In genomic region chr1:42040159-42040558, GRCh38 we compare ENCODE assay signal across 19 cellular contexts.
DNase-seq lines count a peak whose midpoint lies in the region; ATAC-seq, FAIRE-seq and TF ChIP-seq lines count a peak whose summit lies in the region.
"Had no signal": no experiment of that assay in that cellular context is flagged by ENCODE, and none has a peak within 500 bp of the region (broad histone marks: within the 10 kb centered on the region; RNA-seq: fewer than 3 reads in every experiment).

No MANE protein-coding gene starts in this region.

- DNase-seq in left ventricle myocardium superior, result peak; percentile 20
- DNase-seq in right cardiac atrium, result no peak
- DNase-seq in DMS79 treated with DMSO at 0.1 percent for 48 hours (lab: John Stamatoyannopoulos, UW), result peak; percentile 32
- peak; percentile 85 to 94 (median 90) for DNase-seq in pancreas
- DNase-seq in middle frontal gyrus (ENCODE audit: extremely low spot score, low spot score), result no peak
- DNase-seq: Caco-2; CD4-positive, alpha-beta T cell; CD8-positive, alpha-beta memory T cell; DMS153; GM23248; H9 had no signal

- intact Hi-C loops in left ventricle myocardium superior (cut with micrococcal nuclease) (no loop called here), right cardiac atrium (cut with DNase I) (no loop called here), pancreas (cut with DNase I) (no loop called here)

- H3K4me1 ChIP-seq in right cardiac atrium (ENCODE audit: control insufficient read depth, insufficient read depth, low read length) (no peaks in the 10 kb centered on the region), pancreas (peaks cover 10 to 15% (median 11%) of the 10 kb centered on the region in 3 donors)
- H3K4me1 ChIP-seq: Caco-2 had no signal

- TF ChIP-seq CTCF in pancreas (IDR thresholded peaks at IDR 0.05), result no peak

- H3K27ac ChIP-seq in right cardiac atrium (ENCODE audit: low read length) (no peak overlapping the region), pancreas (peak overlapping the region; percentile 43 to 61 (median 54))
- H3K27ac ChIP-seq: BLaER1, C4-2B, GM23248 had no signal

- WGBS in right cardiac atrium, result 92% methylated on average over 14 of the region's 14 CpGs
- whole genome bisulfite sequencing in pancreas, 2 donors, result 36 to 50% methylated on average over 14 of the region's 14 CpGs

- no peak for FAIRE-seq in pancreas (lab: Jason Lieb, UNC)
- FAIRE-seq: G401.6, GM12892, H1 had no signal

- no peak overlapping the region for H3K4me3 ChIP-seq in right cardiac atrium (ENCODE audit: low read length)
- H3K4me3 ChIP-seq in pancreas, result no peak overlapping the region
- H3K4me3 ChIP-seq: BLaER1, GM23248 had no signal

- ATAC-seq in left ventricle myocardium superior (no peak), right cardiac atrium (no peak), pancreas (peak; percentile 60 to 75 (median 69)), GM21526 (IDR thresholded peaks at IDR 0.05; ENCODE audit: low FRiP score, unreplicated experiment) (no peak), HG02840 (IDR thresholded peaks at IDR 0.05; ENCODE audit: low FRiP score, unreplicated experiment) (no peak)
- ATAC-seq: HCT116 had no signal

- H3K36me3 ChIP-seq in pancreas, result no peaks in the 10 kb centered on the region
- H3K36me3 ChIP-seq: BLaER1 had no signal

- H3K27me3 ChIP-seq in right cardiac atrium (ENCODE audit: control insufficient read depth, insufficient read depth), result no peaks in the 10 kb centered on the region
- no peaks in the 10 kb centered on the region for H3K27me3 ChIP-seq in pancreas
- H3K27me3 ChIP-seq: BLaER1 had no signal

- H3K9me3 ChIP-seq in right cardiac atrium (ENCODE audit: control insufficient read depth, low read length) (no peaks in the 10 kb centered on the region), pancreas (no peaks in the 10 kb centered on the region)
- H3K9me3 ChIP-seq: BLaER1, Caco-2 had no signal

Comparison
In these comparisons a context has a peak if more than half of its experiments do, and no peak if none do; other contexts are left out.
1. DNase-seq: peak in left ventricle myocardium superior (single experiment), DMS79 treated with DMSO at 0.1 percent for 48 hours (single experiment) and pancreas (6 of 6); none in right cardiac atrium (0 of 3) and middle frontal gyrus (single experiment).
2. ATAC-seq: peak in pancreas (4 of 4); none in left ventricle myocardium superior (single experiment), right cardiac atrium (0 of 2), GM21526 (single experiment) and HG02840 (single experiment).